In genomic region chr2:240795916-240796510, GRCh38 we compare ENCODE assay signal across 18 cellular contexts. TPM values are rescaled to one million over a fixed set of nuclear protein-coding genes. Genes with fewer than 3 reads are reported as not detected.
DNase-seq lines count a peak whose midpoint lies in the region; ATAC-seq, FAIRE-seq and TF ChIP-seq lines count a peak whose summit lies in the region.
"Had no signal": no experiment of that assay in that cellular context is flagged by ENCODE, and none has a peak within 500 bp of the region (broad histone marks: within the 10 kb centered on the region; RNA-seq: fewer than 3 reads in every experiment).

No MANE protein-coding gene starts in this region.

- H3K14ac ChIP-seq in H1 (ENCODE audit: insufficient read length) = no peak overlapping the region

- H4K8ac ChIP-seq in H1 (ENCODE audit: extremely low read depth, insufficient read depth, low read length) = no peak overlapping the region

- H3K23me2 ChIP-seq in H1 (ENCODE audit: low read depth, low read length) = no peaks in the 10 kb centered on the region; the same call in 1 of the 2 replicates

- peaks cover 36% of the 10 kb centered on the region for H3K79me1 ChIP-seq in H1 (ENCODE audit: low read depth, low read length)

- peaks cover 0 to 8% (median 0%) of the 10 kb centered on the region in 11 experiments; a peak in 6 of 22 replicates for H3K9me3 ChIP-seq in BLaER1 treated with 17β-estradiol and CSF1 and Interleukin-3, amounts not matched to agents 10 nM and 100 nM (replicated peaks in 1 of 11)
- H3K9me3 ChIP-seq in H1 (ENCODE audit: insufficient read depth in 2 of 2, low read depth in 1 of 2, low read length in 1 of 2) = no peaks in the 10 kb centered on the region
- H3K9me3 ChIP-seq: Caco-2 had no signal

- no peak for TF ChIP-seq EP300 in H1 (IDR thresholded peaks at IDR 0.05; ENCODE audit: borderline replicate concordance in 1 of 2, low read depth in 2 of 2, low read length in 2 of 2)

- no peak for TF ChIP-seq POLR2A in H1 (IDR thresholded peaks at IDR 0.05; ENCODE audit: control extremely low read depth in 1 of 2, low read depth in 2 of 2, low read length in 2 of 2)

- H3K79me2 ChIP-seq in H1 (ENCODE audit: control insufficient read depth in 1 of 2, insufficient read depth in 2 of 2, low read length in 2 of 2) = peaks cover 6 to 93% of the 10 kb centered on the region in 2 experiments

- no peak overlapping the region for H2BK12ac ChIP-seq in H1 (ENCODE audit: low read depth, low read length)

- no peak overlapping the region for H3K56ac ChIP-seq in H1 (replicated peaks; ENCODE audit: insufficient read length, low read depth, low read length)

- 89% methylated on average over 21 of the region's 21 CpGs; no CpG with 5 or more reads in 1 of the 2 experiments for WGBS in H1 (ENCODE audit: extremely low coverage in 1 of 2, insufficient coverage in 1 of 2, insufficient read length in 1 of 2, insufficient replicate concordance in 2 of 2, low coverage in 1 of 2, low lambda C conversion rate in 2 of 2, missing lambda C conversion rate in 1 of 2), 2 experiments

- no peak overlapping the region for H4K91ac ChIP-seq in H1 (replicated peaks; ENCODE audit: insufficient read length, low read length)

- peak overlapping the region; percentile 9; the same call in 1 of the 2 replicates for H2BK5ac ChIP-seq in H1 (ENCODE audit: low read depth, low read length)

- H3K27ac Mint-ChIP-seq in neural crest cell (ENCODE audit: unreplicated experiment) = peak overlapping the region; percentile 90

- H3K4me3 ChIP-seq in BLaER1 treated with 17β-estradiol and CSF1 and Interleukin-3, amounts not matched to agents 10 nM and 100 nM = no peak overlapping the region
- no peak overlapping the region for H3K4me3 ChIP-seq in H1 (ENCODE audit: extremely low read depth in 1 of 4, insufficient read depth in 2 of 4, low read depth in 3 of 4, low read length in 4 of 4)
- H3K4me3 ChIP-seq: K562 had no signal

- no peak overlapping the region for H2BK20ac ChIP-seq in H1 (ENCODE audit: low read length)

- no peaks in the 10 kb centered on the region for H3K36me3 ChIP-seq in BLaER1 treated with 17β-estradiol and CSF1 and Interleukin-3, amounts not matched to agents 10 nM and 100 nM
- peaks cover 19 to 58% (median 33%) of the 10 kb centered on the region in 4 experiments; a peak in 7 of 8 replicates for H3K36me3 ChIP-seq in H1 (ENCODE audit: control insufficient read depth in 2 of 4, insufficient read depth in 4 of 4, low read length in 3 of 4)

- no peak overlapping the region for H2AFZ ChIP-seq in H1 (ENCODE audit: low read length)

- no peak overlapping the region for H2BK15ac ChIP-seq in H1 (ENCODE audit: low read length)

- H3K4me2 ChIP-seq in BLaER1 treated with 17β-estradiol and CSF1 and Interleukin-3, amounts not matched to agents 10 nM and 100 nM = peak overlapping the region in 9 of 11 experiments; percentile 24 to 79 (median 67); a peak in 17 of 22 replicates
- H3K4me2 ChIP-seq in H1 (ENCODE audit: insufficient read depth in 1 of 2, low read depth in 2 of 2, low read length in 2 of 2) = no peak overlapping the region

- TF ChIP-seq RAD21 in H1 (IDR thresholded peaks at IDR 0.05 in 1 of 2, conservative IDR thresholded peaks at IDR 0.05 in 1 of 2; ENCODE audit: low read depth in 2 of 2, low read length in 2 of 2) = no peak

- H3K4me1 ChIP-seq in BLaER1 treated with 17β-estradiol and CSF1 and Interleukin-3, amounts not matched to agents 10 nM and 100 nM = peaks cover 0 to 38% (median 27%) of the 10 kb centered on the region in 10 experiments; a peak in 16 of 20 replicates
- H3K4me1 ChIP-seq in H1 (replicated peaks in 1 of 4; ENCODE audit: control insufficient read depth in 3 of 4, insufficient read depth in 4 of 4, low read length in 3 of 4) = peaks cover 0 to 11% (median 8%) of the 10 kb centered on the region in 4 experiments; a peak in 5 of 7 replicates
- H3K4me1 ChIP-seq: Caco-2 had no signal

- H3K27me3 Mint-ChIP-seq in neural crest cell (ENCODE audit: low read depth) = no peaks in the 10 kb centered on the region

- peaks cover 2% of the 10 kb centered on the region for H3K36me3 Mint-ChIP-seq in neural crest cell (ENCODE audit: low read depth)

- no peak overlapping the region for H3K4me3 Mint-ChIP-seq in neural crest cell

- CTCF ChIA-PET in H1 (lab: Charles Lee; ENCODE audit: partially characterized antibody) = interaction anchor here (0.7 to 1.2 kb wide), 3 partner anchors 9 to 22 kb away, joined by 3 to 4 read pairs (median 3); no protein-coding TSS in a partner anchor

- FAIRE-seq in H1 (lab: Jason Lieb, UNC) = no peak
- FAIRE-seq: GM18507, GM19239, K562 had no signal

- POLR2A ChIA-PET in H1 (lab: Charles Lee; ENCODE audit: partially characterized antibody) = interaction anchor here (0.9 to 18.0 kb wide), 8 partner anchors 9 to 25 kb away, joined by 3 to 291 read pairs (median 8); partner anchors contain the start of gene KIF1A

- H3K18ac ChIP-seq in H1 (ENCODE audit: extremely low read depth, low read length) = no peak overlapping the region

- no peak for TF ChIP-seq CTCF in H1 (IDR thresholded peaks at IDR 0.05; ENCODE audit: control extremely low read depth in 1 of 3, insufficient read depth in 1 of 3, low read depth in 1 of 3, low read length in 3 of 3)
- no peak for TF ChIP-seq CTCF in neural crest cell (conservative IDR thresholded peaks at IDR 0.05)

- H4K5ac ChIP-seq in H1 (ENCODE audit: insufficient read length, low read depth, low read length) = no peak overlapping the region

- peaks cover 31% of the 10 kb centered on the region for H3K4me1 Mint-ChIP-seq in neural crest cell

- H3K27me3 ChIP-seq in BLaER1 treated with 17β-estradiol and CSF1 and Interleukin-3, amounts not matched to agents 10 nM and 100 nM = 0 out of 22 replicates have a peak, but pooled peaks cover 0 to 3% (median 0%) of the 10 kb centered on the region in 11 experiments
- no peaks in the 10 kb centered on the region for H3K27me3 ChIP-seq in H1 (replicated peaks in 1 of 4; ENCODE audit: control insufficient read depth in 3 of 4, extremely low read depth in 1 of 4, insufficient read depth in 3 of 4, low read length in 3 of 4)

- H3K27ac ChIP-seq in BLaER1 treated with 17β-estradiol and CSF1 and Interleukin-3, amounts not matched to agents 10 nM and 100 nM = peak overlapping the region in 3 of 11 experiments; percentile 38 to 65 (median 49); a peak in 5 of 22 replicates
- no peak overlapping the region for H3K27ac ChIP-seq in H1 (ENCODE audit: low read depth, low read length)
- H3K27ac ChIP-seq: HL-60 had no signal

- no peak overlapping the region for H3K4ac ChIP-seq in H1 (replicated peaks; ENCODE audit: insufficient read length, low read depth, low read length)

- peak overlapping the region in 2 of 11 experiments; percentile 28 to 61; a peak in 3 of 22 replicates for H3K9ac ChIP-seq in BLaER1 treated with 17β-estradiol and CSF1 and Interleukin-3, amounts not matched to agents 10 nM and 100 nM
- no peak overlapping the region for H3K9ac ChIP-seq in H1 (replicated peaks in 1 of 4; ENCODE audit: extremely low read depth in 1 of 4, low read depth in 3 of 4, low read length in 3 of 4)

- H3K23ac ChIP-seq in H1 (ENCODE audit: insufficient read length) = no peak overlapping the region

- peak; percentile 6 for DNase-seq in activated CD8-positive, alpha-beta memory T cell treated with anti-CD3 and anti-CD28 coated beads, Interleukin-2, amount 50 U/mL, for 4 hours
- DNase-seq in activated CD8-positive, alpha-beta memory T cell treated with anti-CD3 and anti-CD28 coated beads for 24 hours = no peak
- DNase-seq in H1 (ENCODE audit: low read depth in 1 of 2, low spot score in 2 of 2) (no peak), neural crest cell (ENCODE audit: low read depth, low spot score) (no peak), iPS-NIHi7 (ENCODE audit: extremely low spot score) (no peak), NCI-H187 (lab: John Stamatoyannopoulos, UW) (no peak)
- DNase-seq: NCI-H1048, NCI-H146, NCI-H526 treated with DMSO at 0.1 percent for 48 hours had no signal

- H2BK120ac ChIP-seq in H1 (replicated peaks; ENCODE audit: low read depth, low read length) = no peak overlapping the region

- peaks cover 0 to 10% (median 0%) of the 10 kb centered on the region in 11 experiments; a peak in 1 of 22 replicates for H4K20me1 ChIP-seq in BLaER1 treated with 17β-estradiol and CSF1 and Interleukin-3, amounts not matched to agents 10 nM and 100 nM
- H4K20me1 ChIP-seq in H1 (replicated peaks in 1 of 2; ENCODE audit: control insufficient read depth in 1 of 2, insufficient read depth in 2 of 2, low read length in 2 of 2) = peaks cover 42 to 51% of the 10 kb centered on the region in 2 experiments

- H3K9me3 Mint-ChIP-seq in neural crest cell = no peaks in the 10 kb centered on the region

- ATAC-seq in GM18873 (IDR thresholded peaks at IDR 0.05; ENCODE audit: low FRiP score, unreplicated experiment) = no peak
- ATAC-seq: K562, Panc1 had no signal

- no peak overlapping the region for H2AK5ac ChIP-seq in H1 (ENCODE audit: low read depth, low read length)

TF ChIP-seq in H1, 55 proteins besides CTCF, POLR2A, EP300 and RAD21 (continues in another document):
- no peak for TF ChIP-seq TEAD4 (IDR thresholded peaks at IDR 0.05; ENCODE audit: low read depth, low read length)
- no peak for TF ChIP-seq RBBP5 (IDR thresholded peaks at IDR 0.05; ENCODE audit: borderline replicate concordance, low read depth, low read length)
- no peak for TF ChIP-seq RNF2 (IDR thresholded peaks at IDR 0.05; ENCODE audit: borderline replicate concordance, low read depth, low read length, missing control alignments, poor library complexity, severe bottlenecking)
- no peak for TF ChIP-seq SP4 (IDR thresholded peaks at IDR 0.05; ENCODE audit: low read length)
- TF ChIP-seq EGR1 (IDR thresholded peaks at IDR 0.05; ENCODE audit: borderline replicate concordance, low read depth, low read length) = no peak
- no peak for TF ChIP-seq POLR2AphosphoS5 (IDR thresholded peaks at IDR 0.05; ENCODE audit: low read depth, low read length)
- no peak for TF ChIP-seq SRF (IDR thresholded peaks at IDR 0.05; ENCODE audit: low read depth, low read length)
- no peak for TF ChIP-seq NRF1 (IDR thresholded peaks at IDR 0.05; ENCODE audit: low read depth, low read length)
- TF ChIP-seq TCF12 (IDR thresholded peaks at IDR 0.05; ENCODE audit: low read depth, low read length) = no peak
- no peak for TF ChIP-seq PHF8 (conservative IDR thresholded peaks at IDR 0.05; ENCODE audit: low read depth, low read length)
- TF ChIP-seq CBX5 (IDR thresholded peaks at IDR 0.05; ENCODE audit: low read depth, low read length) = no peak
- no peak for TF ChIP-seq CEBPB (IDR thresholded peaks at IDR 0.05; ENCODE audit: low read depth, low read length)

RNA-seq across cellular contexts. Expression of gene KIF1A, which starts 24.0 kb away (rescaled TPM):
- 267 and 281 TPM in 2 replicates for total RNA-seq in H1 (2021; fragmentation: NEBNext Ultra II Directional; extraction: Animal tissue kit (Norgen Biotek cat#: 25700))
- polyA plus RNA-seq in H1 (2011; rRNA removed) = 61.3 and 83.2 TPM in 2 replicates
- polyA plus RNA-seq in H1 (2011; cell fraction: cytosol; rRNA removed) = 37.7 TPM
- polyA plus RNA-seq in H1 (2011; cell fraction: nucleus; rRNA removed) = 305 TPM
- polyA plus RNA-seq in H1 (2012, experiment 1 of 2) = 111 to 171 TPM (median 154 TPM) in 4 replicates
- 110 TPM for polyA plus RNA-seq in H1 (2012, experiment 2 of 2)
- polyA plus RNA-seq in H1 (2013, experiment 1 of 2) = 161 TPM
- 135 TPM for polyA plus RNA-seq in H1 (2013, experiment 2 of 2)
- polyA minus RNA-seq in H1 (2011; rRNA and poly(A)+ RNA removed) = 314 and 356 TPM in 2 replicates
- polyA minus RNA-seq in H1 (2011; cell fraction: cytosol; rRNA and poly(A)+ RNA removed) = 97.5 TPM
- polyA minus RNA-seq in H1 (2011; cell fraction: nucleus; rRNA and poly(A)+ RNA removed) = 239 TPM
- total RNA-seq in neural crest cell = 90.9 and 91.3 TPM in 2 replicates
- total RNA-seq: M059J had no signal

Comparison
In these comparisons a context has a peak if more than half of its experiments do, and no peak if none do; other contexts are left out.
1. H3K4me2 ChIP-seq: peak in BLaER1 treated with 17β-estradiol and CSF1 and Interleukin-3, amounts not matched to agents 10 nM and 100 nM (9 of 11); none in H1 (0 of 2).